ENCODE assay signal across 1 cellular context in genomic region chr2:241390301-241391206, GRCh38.
TF ChIP-seq lines count a peak whose summit lies in the region.

No MANE protein-coding gene starts in this region.

TF ChIP-seq in GM12878, 131 proteins besides CTCF, POLR2A, EP300 and RAD21 (continued from another document and continues in another):
- TF ChIP-seq REST (IDR thresholded peaks at IDR 0.05; ENCODE audit: low read depth, low read length) = no peak
- TF ChIP-seq ZNF24 (IDR thresholded peaks at IDR 0.05) = no peak
- no peak for TF ChIP-seq RELA (IDR thresholded peaks at IDR 0.05; ENCODE audit: borderline replicate concordance, partially characterized antibody)
- TF ChIP-seq BACH1 (IDR thresholded peaks at IDR 0.05; ENCODE audit: borderline replicate concordance) = no peak
- TF ChIP-seq NFIC (IDR thresholded peaks at IDR 0.05; ENCODE audit: low read depth, low read length) = no peak
- no peak for TF ChIP-seq HDGF (IDR thresholded peaks at IDR 0.05)
- no peak for TF ChIP-seq SKIL (IDR thresholded peaks at IDR 0.05; ENCODE audit: low read depth, poor library complexity, severe bottlenecking)
- no peak for TF ChIP-seq SREBF1 (IDR thresholded peaks at IDR 0.05; ENCODE audit: low read length)
- TF ChIP-seq HDAC2 (IDR thresholded peaks at IDR 0.05) = no peak
- no peak for TF ChIP-seq SMAD5 (IDR thresholded peaks at IDR 0.05; ENCODE audit: low read depth)
- TF ChIP-seq MEF2A (IDR thresholded peaks at IDR 0.05; ENCODE audit: insufficient read depth, low read depth, low read length) = no peak
- no peak for TF ChIP-seq SRF (IDR thresholded peaks at IDR 0.05; ENCODE audit: low read depth in 2 of 2, low read length in 2 of 2)
- TF ChIP-seq LARP7 (IDR thresholded peaks at IDR 0.05) = no peak
- TF ChIP-seq IKZF1 (conservative IDR thresholded peaks at IDR 0.05) = no peak; the same call in 1 of the 2 replicates
- peak; percentile 35 to 63; a peak in 2 of 4 replicates for TF ChIP-seq IKZF2 (IDR thresholded peaks at IDR 0.05)
- no peak for TF ChIP-seq ZZZ3 (IDR thresholded peaks at IDR 0.05; ENCODE audit: control insufficient read depth, insufficient read length, low read depth)
- TF ChIP-seq RELB (IDR thresholded peaks at IDR 0.05; ENCODE audit: low read depth) = peak; percentile 46; the same call in 1 of the 2 replicates
- peak; percentile 73; the same call in 1 of the 2 replicates for TF ChIP-seq PKNOX1 (IDR thresholded peaks at IDR 0.05)
- TF ChIP-seq CBX3 (IDR thresholded peaks at IDR 0.05; ENCODE audit: borderline replicate concordance, low read depth) = no peak
- peak; percentile 52; the same call in 1 of the 2 replicates for TF ChIP-seq ATF7 (IDR thresholded peaks at IDR 0.05; ENCODE audit: low read depth)
- TF ChIP-seq SMC3 (IDR thresholded peaks at IDR 0.05; ENCODE audit: borderline replicate concordance, low read length) = no peak; the same call in 1 of the 2 replicates
- no peak for TF ChIP-seq KAT2A (conservative IDR thresholded peaks at IDR 0.05; ENCODE audit: control insufficient read depth, low read depth, low read length)
- TF ChIP-seq PML (IDR thresholded peaks at IDR 0.05; ENCODE audit: low read length) = no peak
- TF ChIP-seq ESRRA (IDR thresholded peaks at IDR 0.05; ENCODE audit: low read length) = no peak
- TF ChIP-seq NFYA (IDR thresholded peaks at IDR 0.05; ENCODE audit: borderline replicate concordance, low read depth, low read length) = no peak
- TF ChIP-seq NKRF (conservative IDR thresholded peaks at IDR 0.05) = no peak
- no peak for TF ChIP-seq MTA3 (IDR thresholded peaks at IDR 0.05; ENCODE audit: borderline replicate concordance, low read length)
- no peak for TF ChIP-seq NRF1 (conservative IDR thresholded peaks at IDR 0.05; ENCODE audit: low read depth, low read length)
- TF ChIP-seq ZBED1 (IDR thresholded peaks at IDR 0.05; ENCODE audit: borderline replicate concordance) = no peak
- TF ChIP-seq EED (IDR thresholded peaks at IDR 0.05; ENCODE audit: low read depth) = 0 out of 2 replicates have a peak, but pooled peaks have one; percentile 49
- TF ChIP-seq ZNF207 (IDR thresholded peaks at IDR 0.05; ENCODE audit: borderline replicate concordance) = no peak
- TF ChIP-seq BCL3 (IDR thresholded peaks at IDR 0.05; ENCODE audit: borderline replicate concordance, insufficient read depth, low read depth, low read length, poor library complexity, severe bottlenecking) = no peak
- TF ChIP-seq SMARCA5 (IDR thresholded peaks at IDR 0.05) = no peak
- TF ChIP-seq POLR2AphosphoS2 (IDR thresholded peaks at IDR 0.05; ENCODE audit: low read depth, low read length) = no peak
- no peak for TF ChIP-seq NR2C2 (IDR thresholded peaks at IDR 0.05; ENCODE audit: borderline replicate concordance, control insufficient read depth, insufficient read length, low read depth)
- TF ChIP-seq ZNF217 (IDR thresholded peaks at IDR 0.05) = no peak
- no peak for TF ChIP-seq KDM1A (IDR thresholded peaks at IDR 0.05; ENCODE audit: borderline replicate concordance)
- TF ChIP-seq E2F8 (IDR thresholded peaks at IDR 0.05; ENCODE audit: low read depth, partially characterized antibody) = no peak
- TF ChIP-seq PAX8 (IDR thresholded peaks at IDR 0.05) = no peak
- TF ChIP-seq GATAD2B (conservative IDR thresholded peaks at IDR 0.05; ENCODE audit: low read depth) = no peak
- TF ChIP-seq RBBP5 (conservative IDR thresholded peaks at IDR 0.05) = no peak
- TF ChIP-seq EZH2 (IDR thresholded peaks at IDR 0.05; ENCODE audit: borderline replicate concordance, control insufficient read depth, low read depth, low read length) = no peak
- no peak for TF ChIP-seq TAF1 (IDR thresholded peaks at IDR 0.05; ENCODE audit: borderline replicate concordance, low read depth, low read length)
- TF ChIP-seq MXI1 (IDR thresholded peaks at IDR 0.05; ENCODE audit: low read depth, low read length) = peak; percentile 49; the same call in 1 of the 2 replicates
- no peak for TF ChIP-seq ZBTB40 (IDR thresholded peaks at IDR 0.05; ENCODE audit: borderline replicate concordance)
- TF ChIP-seq GABPA (IDR thresholded peaks at IDR 0.05; ENCODE audit: low read depth) = no peak
- no peak for TF ChIP-seq SPI1 (IDR thresholded peaks at IDR 0.05; ENCODE audit: borderline replicate concordance, insufficient read depth, low read depth, low read length)
- TF ChIP-seq MYC (IDR thresholded peaks at IDR 0.05; ENCODE audit: insufficient read depth, insufficient read length, insufficient replicate concordance, low read length, severe bottlenecking) = no peak
- TF ChIP-seq JUND (IDR thresholded peaks at IDR 0.05; ENCODE audit: low read depth, low read length) = no peak
- no peak for TF ChIP-seq POU2F2 (IDR thresholded peaks at IDR 0.05; ENCODE audit: borderline replicate concordance, low read depth, low read length)
